Comparison of ENCODE assay signal across 16 cellular contexts in the genomic region with DNA sequence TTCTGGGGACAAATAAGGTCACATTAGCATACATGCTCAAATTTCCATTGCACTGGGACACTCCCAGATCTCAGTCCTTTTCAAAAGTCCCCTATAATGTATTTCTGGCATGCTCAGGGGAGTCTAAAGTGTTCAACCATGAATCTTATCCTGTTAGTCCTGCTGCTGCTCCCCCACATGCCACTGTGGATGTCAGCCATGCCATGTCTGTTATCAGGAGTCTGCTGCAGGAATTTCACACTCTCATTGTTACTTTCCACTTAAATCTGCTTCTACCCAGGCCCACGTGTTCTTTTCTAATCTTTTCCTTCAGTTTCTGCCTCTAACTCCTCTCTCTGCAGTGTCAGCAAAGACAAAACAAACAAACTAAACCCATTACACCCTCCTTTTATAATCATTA.
DNase-seq lines count a peak whose midpoint lies in the region; TF ChIP-seq lines count a peak whose summit lies in the region.
"Had no signal": no experiment of that assay in that cellular context is flagged by ENCODE, and none has a peak within 500 bp of the region (broad histone marks: within the 10 kb centered on the region; RNA-seq: fewer than 3 reads in every experiment).

No MANE protein-coding gene starts in this region.

- H3K9ac ChIP-seq in neural progenitor cell: no peak overlapping the region

- H4K20me1 ChIP-seq in neural progenitor cell (ENCODE audit: low read depth): no peaks in the 10 kb centered on the region

- H3K36me3 ChIP-seq in neural progenitor cell: no peaks in the 10 kb centered on the region
- H3K36me3 ChIP-seq: Peyer's patch had no signal

- H3K4me1 ChIP-seq in neural progenitor cell: peaks cover 2% of the 10 kb centered on the region
- H3K4me1 ChIP-seq: Caco-2, Peyer's patch had no signal

- no peak overlapping the region for H3K4me3 Mint-ChIP-seq in glutamatergic neuron (ENCODE audit: unreplicated experiment)
- H3K4me3 Mint-ChIP-seq in neural progenitor cell: no peak overlapping the region
- no peak overlapping the region for H3K4me3 Mint-ChIP-seq in activated T-helper 1 cell treated with anti-CD3 and anti-CD28 coated beads, Interleukin-12 subunit alpha, Interleukin-12 subunit beta, Interleukin-2, Interleukin-4 antibody, amounts not matched to agents 30 ng/mL and 10 ng/mL and 1 ng/mL, durations not matched to agents 14 hours and 24 hours and 36 hours

- H3K27ac Mint-ChIP-seq in glutamatergic neuron (ENCODE audit: unreplicated experiment): peak overlapping the region; percentile 60
- H3K27ac Mint-ChIP-seq in neural progenitor cell: no peak overlapping the region
- no peak overlapping the region for H3K27ac Mint-ChIP-seq in activated T-helper 1 cell treated with anti-CD3 and anti-CD28 coated beads, Interleukin-12 subunit alpha, Interleukin-12 subunit beta, Interleukin-2, Interleukin-4 antibody, amounts not matched to agents 30 ng/mL and 10 ng/mL and 1 ng/mL, durations not matched to agents 14 hours and 24 hours and 36 hours

- no peak overlapping the region for H3K4me3 ChIP-seq in neural progenitor cell
- H3K4me3 ChIP-seq: Peyer's patch had no signal

- H3K27ac ChIP-seq in neural progenitor cell: no peak overlapping the region
- H3K27ac ChIP-seq: Peyer's patch had no signal

- H3F3A ChIP-seq in neural progenitor cell (ENCODE audit: low read depth): no peaks in the 10 kb centered on the region

- H3K9me3 ChIP-seq in neural progenitor cell (ENCODE audit: low read depth): no peaks in the 10 kb centered on the region
- H3K9me3 ChIP-seq: Caco-2, Peyer's patch had no signal

- intact Hi-C loops in activated T-helper 1 cell treated with anti-CD3 and anti-CD28 coated beads, Interleukin-12 subunit alpha, Interleukin-12 subunit beta, Interleukin-2, Interleukin-4 antibody, amounts not matched to agents 30 ng/mL and 10 ng/mL and 1 ng/mL, durations not matched to agents 14 hours and 24 hours and 36 hours (cut with micrococcal nuclease): no loop called here

- H2AFZ ChIP-seq in neural progenitor cell (replicated peaks): peak overlapping the region; percentile 37

- H3K36me3 Mint-ChIP-seq in glutamatergic neuron (ENCODE audit: unreplicated experiment) (no peaks in the 10 kb centered on the region), neural progenitor cell (no peaks in the 10 kb centered on the region)
- H3K36me3 Mint-ChIP-seq in activated T-helper 1 cell treated with anti-CD3 and anti-CD28 coated beads, Interleukin-12 subunit alpha, Interleukin-12 subunit beta, Interleukin-2, Interleukin-4 antibody, amounts not matched to agents 30 ng/mL and 10 ng/mL and 1 ng/mL, durations not matched to agents 14 hours and 24 hours and 36 hours (ENCODE audit: low read depth): no peaks in the 10 kb centered on the region

- no peak overlapping the region for H3K4me2 ChIP-seq in neural progenitor cell

- DNase-seq in OCI-M1 (lab: John Stamatoyannopoulos, UW) (peak; percentile 39), glutamatergic neuron (no peak), iPS-NIHi7 (ENCODE audit: extremely low spot score) (peak; percentile 23), neural progenitor cell (ENCODE audit: low spot score) (peak; percentile 22), HuH-7.5 (ENCODE audit: low spot score) (no peak), GF-D8 (lab: John Stamatoyannopoulos, UW) (no peak)
- DNase-seq in activated naive CD4-positive, alpha-beta T cell treated with Interleukin-2 at 50 U/mL for 16 hours: no peak
- DNase-seq in activated T-helper 1 cell treated with anti-CD3 and anti-CD28 coated beads, Interleukin-12 subunit alpha, Interleukin-12 subunit beta, Interleukin-2, Interleukin-4 antibody, amounts not matched to agents 30 ng/mL and 10 ng/mL and 1 ng/mL, durations not matched to agents 14 hours and 24 hours and 36 hours (ENCODE audit: low spot score): no peak
- DNase-seq: Caco-2, HCEC 1CT, KG1, NCI-H1417 treated with DMSO at 0.1 percent for 48 hours, NCI-H1930, NCI-H524, Peyer's patch, SHP77 treated with DMSO at 0.1 percent for 48 hours had no signal

- H3K79me2 ChIP-seq in neural progenitor cell (ENCODE audit: low read depth): no peaks in the 10 kb centered on the region

- TF ChIP-seq CTCF in glutamatergic neuron (IDR thresholded peaks at IDR 0.05; ENCODE audit: partially characterized antibody, unreplicated experiment) (no peak), neural progenitor cell (IDR thresholded peaks at IDR 0.05) (no peak)

- H3K9me3 Mint-ChIP-seq in glutamatergic neuron (ENCODE audit: unreplicated experiment): no peaks in the 10 kb centered on the region
- H3K9me3 Mint-ChIP-seq in neural progenitor cell: no peaks in the 10 kb centered on the region
- no peaks in the 10 kb centered on the region for H3K9me3 Mint-ChIP-seq in activated T-helper 1 cell treated with anti-CD3 and anti-CD28 coated beads, Interleukin-12 subunit alpha, Interleukin-12 subunit beta, Interleukin-2, Interleukin-4 antibody, amounts not matched to agents 30 ng/mL and 10 ng/mL and 1 ng/mL, durations not matched to agents 14 hours and 24 hours and 36 hours

- H3K27me3 ChIP-seq in neural progenitor cell: no peaks in the 10 kb centered on the region
- H3K27me3 ChIP-seq: Peyer's patch had no signal

- H3K4me1 Mint-ChIP-seq in glutamatergic neuron (ENCODE audit: low read depth, unreplicated experiment): peaks cover 15% of the 10 kb centered on the region
- H3K4me1 Mint-ChIP-seq in neural progenitor cell: peaks cover 11% of the 10 kb centered on the region
- no peaks in the 10 kb centered on the region for H3K4me1 Mint-ChIP-seq in activated T-helper 1 cell treated with anti-CD3 and anti-CD28 coated beads, Interleukin-12 subunit alpha, Interleukin-12 subunit beta, Interleukin-2, Interleukin-4 antibody, amounts not matched to agents 30 ng/mL and 10 ng/mL and 1 ng/mL, durations not matched to agents 14 hours and 24 hours and 36 hours (ENCODE audit: low read depth)

- H3K27me3 Mint-ChIP-seq in glutamatergic neuron (ENCODE audit: unreplicated experiment): no peaks in the 10 kb centered on the region
- H3K27me3 Mint-ChIP-seq in neural progenitor cell (ENCODE audit: insufficient read depth, low read depth): no peaks in the 10 kb centered on the region
- no peaks in the 10 kb centered on the region for H3K27me3 Mint-ChIP-seq in activated T-helper 1 cell treated with anti-CD3 and anti-CD28 coated beads, Interleukin-12 subunit alpha, Interleukin-12 subunit beta, Interleukin-2, Interleukin-4 antibody, amounts not matched to agents 30 ng/mL and 10 ng/mL and 1 ng/mL, durations not matched to agents 14 hours and 24 hours and 36 hours (ENCODE audit: insufficient read depth)

Comparison
In these comparisons a context has a peak if more than half of its experiments do, and no peak if none do; other contexts are left out.
1. DNase-seq: peak in OCI-M1 (single experiment), iPS-NIHi7 (single experiment) and neural progenitor cell (single experiment); none in glutamatergic neuron (single experiment), HuH-7.5 (single experiment), activated naive CD4-positive, alpha-beta T cell treated with Interleukin-2 at 50 U/mL for 16 hours (single experiment), GF-D8 (single experiment) and activated T-helper 1 cell treated with anti-CD3 and anti-CD28 coated beads, Interleukin-12 subunit alpha, Interleukin-12 subunit beta, Interleukin-2, Interleukin-4 antibody, amounts not matched to agents 30 ng/mL and 10 ng/mL and 1 ng/mL, durations not matched to agents 14 hours and 24 hours and 36 hours (single experiment).